In the genomic region with DNA sequence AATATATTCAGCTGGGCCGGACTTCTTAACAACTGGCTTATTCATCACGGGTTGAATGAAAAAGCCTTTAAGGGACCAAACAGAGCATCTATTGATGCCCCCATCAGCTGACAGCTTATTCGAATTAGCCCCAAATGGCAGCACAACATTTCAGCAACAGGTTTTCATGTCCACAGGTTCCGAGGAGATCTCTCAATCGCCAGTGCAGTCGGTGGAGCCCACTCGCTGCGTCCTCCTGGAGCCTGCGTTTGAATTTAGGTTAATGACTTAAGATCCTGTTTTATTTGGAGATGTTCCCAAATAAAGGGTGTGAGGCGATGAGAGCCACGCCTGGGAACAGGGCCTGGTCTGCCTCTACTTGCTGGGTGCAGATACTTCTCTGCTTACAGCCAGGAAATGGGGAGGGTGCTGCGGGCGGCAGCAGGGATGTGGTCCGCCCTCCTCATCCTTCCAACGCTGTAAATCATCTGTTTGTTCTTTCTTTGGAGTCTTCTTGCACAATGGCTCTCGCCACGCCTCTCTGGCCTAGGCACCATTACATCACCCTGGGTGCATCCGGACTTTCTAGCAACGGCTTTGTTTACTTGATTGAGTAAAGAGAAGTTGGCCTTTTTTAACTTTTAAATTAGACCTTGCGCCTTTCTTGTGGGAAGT, we compare ENCODE assay signal across 8 cellular contexts. TPM values are rescaled to one million over a fixed set of nuclear protein-coding genes. Genes with fewer than 3 reads are reported as not detected.
DNase-seq lines count a peak whose midpoint lies in the region; ATAC-seq and TF ChIP-seq lines count a peak whose summit lies in the region.

No MANE protein-coding gene starts in this region.

- no peaks in the 10 kb centered on the region for H3K27me3 Mint-ChIP-seq in activated naive CD8-positive, alpha-beta T cell treated with anti-CD3 and anti-CD28 coated beads for 36 hours
- no peaks in the 10 kb centered on the region for H3K27me3 Mint-ChIP-seq in progenitor cell of endocrine pancreas
- no peaks in the 10 kb centered on the region for H3K27me3 Mint-ChIP-seq in type B pancreatic cell

- no peaks in the 10 kb centered on the region for H3K9me3 Mint-ChIP-seq in activated naive CD8-positive, alpha-beta T cell treated with anti-CD3 and anti-CD28 coated beads for 36 hours
- H3K9me3 Mint-ChIP-seq in progenitor cell of endocrine pancreas (ENCODE audit: low read depth) (no peaks in the 10 kb centered on the region), type B pancreatic cell (no peaks in the 10 kb centered on the region)

- H3K4me1 ChIP-seq in HAP-1, result no peaks in the 10 kb centered on the region; the same call in 1 of the 2 replicates
- peaks cover 22% of the 10 kb centered on the region for H3K4me1 ChIP-seq in SJSA1 (replicated peaks)
- peaks cover 0 to 38% (median 18%) of the 10 kb centered on the region in 12 donors for H3K4me1 ChIP-seq in heart left ventricle

- TF ChIP-seq CTCF in heart left ventricle (IDR thresholded peaks at IDR 0.05) (no peak), progenitor cell of endocrine pancreas (IDR thresholded peaks at IDR 0.05; ENCODE audit: unreplicated experiment) (no peak), type B pancreatic cell (conservative IDR thresholded peaks at IDR 0.05) (no peak)

- H3K36me3 ChIP-seq in HAP-1 (replicated peaks), result peaks cover 52% of the 10 kb centered on the region
- H3K36me3 ChIP-seq in SJSA1, result peaks cover 80% of the 10 kb centered on the region
- H3K36me3 ChIP-seq in heart left ventricle, result peaks cover 0 to 60% (median 34%) of the 10 kb centered on the region in 9 donors

- H3K27ac ChIP-seq in SJSA1 (peak overlapping the region; percentile 83), heart left ventricle (peak overlapping the region; percentile 72 to 97 (median 88))

- H3K4me1 Mint-ChIP-seq in activated naive CD8-positive, alpha-beta T cell treated with anti-CD3 and anti-CD28 coated beads for 36 hours, result peaks cover 26% of the 10 kb centered on the region
- H3K4me1 Mint-ChIP-seq in progenitor cell of endocrine pancreas (ENCODE audit: low read depth) (peaks cover 2% of the 10 kb centered on the region), type B pancreatic cell (ENCODE audit: unreplicated experiment) (peaks cover 4% of the 10 kb centered on the region)

- ATAC-seq in heart left ventricle (peak; percentile 94 to 98 (median 98)), HG02938 (IDR thresholded peaks at IDR 0.05; ENCODE audit: unreplicated experiment) (no peak)

- H3K4me3 ChIP-seq in HAP-1, result no peak overlapping the region
- no peak overlapping the region for H3K4me3 ChIP-seq in SJSA1
- peak overlapping the region in 9 of 12 donors; percentile 4 to 41 (median 28) for H3K4me3 ChIP-seq in heart left ventricle

- 33 to 48% (median 36%) methylated on average over 20 of the region's 20 CpGs for WGBS in heart left ventricle, 4 donors

- H3K27me3 ChIP-seq in HAP-1 (ENCODE audit: low read depth) (no peaks in the 10 kb centered on the region), SJSA1 (replicated peaks) (no peaks in the 10 kb centered on the region), heart left ventricle (no peaks in the 10 kb centered on the region)

- TF ChIP-seq POLR2A in heart left ventricle (IDR thresholded peaks at IDR 0.05), result peak in 1 of 2 donors; percentile 53

- peaks cover 38% of the 10 kb centered on the region for H3K36me3 Mint-ChIP-seq in activated naive CD8-positive, alpha-beta T cell treated with anti-CD3 and anti-CD28 coated beads for 36 hours
- H3K36me3 Mint-ChIP-seq in progenitor cell of endocrine pancreas (ENCODE audit: insufficient read depth) (peaks cover 7% of the 10 kb centered on the region), type B pancreatic cell (peaks cover 5% of the 10 kb centered on the region)

- in situ Hi-C loops in HAP-1 (cut with MboI; ENCODE audit: low sequenced_read_pairs), result no loop called here

- DNase-seq in HAP-1 (ENCODE audit: low spot score in 2 of 2) (peak; percentile 29 to 56), SJSA1 (ENCODE audit: low read depth in 1 of 2, low spot score in 2 of 2) (peak; percentile 93 to 94), heart left ventricle (peak; percentile 89 to 93 (median 90)), progenitor cell of endocrine pancreas (ENCODE audit: low spot score, unreplicated experiment) (no peak), type B pancreatic cell (ENCODE audit: extremely low spot score, unreplicated experiment) (no peak), HK-2 (ENCODE audit: unreplicated experiment) (no peak)
- DNase-seq in activated naive CD8-positive, alpha-beta T cell treated with anti-CD3 and anti-CD28 coated beads for 36 hours, result peak; percentile 63

- intact Hi-C loops in heart left ventricle (cut with DNase I), result loop anchor here in 4 of 10 donors (1.0 to 2.0 kb wide), 3 partner anchors 22 to 30 kb away; a partner anchor contains a TSS

- peak overlapping the region; percentile 58 for H3K4me3 Mint-ChIP-seq in activated naive CD8-positive, alpha-beta T cell treated with anti-CD3 and anti-CD28 coated beads for 36 hours
- H3K4me3 Mint-ChIP-seq in progenitor cell of endocrine pancreas (ENCODE audit: low read depth) (no peak overlapping the region), type B pancreatic cell (no peak overlapping the region)

- H3K27ac Mint-ChIP-seq in activated naive CD8-positive, alpha-beta T cell treated with anti-CD3 and anti-CD28 coated beads for 36 hours, result peak overlapping the region; percentile 95
- H3K27ac Mint-ChIP-seq in progenitor cell of endocrine pancreas, result peak overlapping the region; percentile 80
- H3K27ac Mint-ChIP-seq in type B pancreatic cell, result peak overlapping the region; percentile 59

- H3K9me3 ChIP-seq in HAP-1 (no peaks in the 10 kb centered on the region), SJSA1 (replicated peaks) (no peaks in the 10 kb centered on the region), heart left ventricle (no peaks in the 10 kb centered on the region)

RNA-seq across cellular contexts. Expression of a gene that starts 22.6 kb away (rescaled TPM):
- 61.8 and 94.0 TPM in 2 replicates for total RNA-seq in SJSA1 (2014; rRNA removed; shearing (Covaris generic))
- 100 to 1,000 TPM; 115 to 117 TPM for total RNA-seq in activated naive CD8-positive, alpha-beta T cell treated with anti-CD3 and anti-CD28 coated beads for 36 hours
- total RNA-seq in heart left ventricle (10 to 100 TPM; 13.6 to 32.3 (median 20.4) TPM), progenitor cell of endocrine pancreas (42.5 and 46.0 TPM in 2 replicates), type B pancreatic cell (ENCODE audit: low replicate concordance) (34.9 and 76.4 TPM in 2 replicates)
- 10 to 100 TPM in 1 of 2 donors, 1 to 10 TPM in 1; 5.9 to 17.3 TPM for polyA plus RNA-seq in heart left ventricle

RNA-seq across cellular contexts. Expression of a gene that starts 29.7 kb away (rescaled TPM):
- total RNA-seq in SJSA1 (2014; rRNA removed; shearing (Covaris generic)), result 3.6 and 5.8 TPM in 2 replicates
- 10 to 100 TPM; 51.0 to 52.1 TPM for total RNA-seq in activated naive CD8-positive, alpha-beta T cell treated with anti-CD3 and anti-CD28 coated beads for 36 hours
- 10 to 100 TPM; 24.1 to 61.3 (median 43.1) TPM for total RNA-seq in heart left ventricle
- polyA plus RNA-seq in heart left ventricle, result 10 to 100 TPM; 11.4 to 17.5 TPM
- 67.5 and 71.9 TPM in 2 replicates for total RNA-seq in progenitor cell of endocrine pancreas
- total RNA-seq in type B pancreatic cell (ENCODE audit: low replicate concordance), result 54.6 and 75.4 TPM in 2 replicates

Comparison
In these comparisons a context has a peak if more than half of its experiments do, and no peak if none do; other contexts are left out.
1. DNase-seq: peak in HAP-1 (2 of 2), SJSA1 (2 of 2), activated naive CD8-positive, alpha-beta T cell treated with anti-CD3 and anti-CD28 coated beads for 36 hours (single experiment) and heart left ventricle (5 of 5); none in progenitor cell of endocrine pancreas (single experiment), type B pancreatic cell (single experiment) and HK-2 (single experiment).
2. H3K4me3 ChIP-seq: peak in heart left ventricle (9 of 12); none in HAP-1 (single experiment) and SJSA1 (single experiment).
3. Peak in every context shown above with its lines, with median percentiles within 50 percentile points of each other: H3K27ac Mint-ChIP-seq.